1 cellular context compared by ENCODE assay signal in the genomic region with DNA sequence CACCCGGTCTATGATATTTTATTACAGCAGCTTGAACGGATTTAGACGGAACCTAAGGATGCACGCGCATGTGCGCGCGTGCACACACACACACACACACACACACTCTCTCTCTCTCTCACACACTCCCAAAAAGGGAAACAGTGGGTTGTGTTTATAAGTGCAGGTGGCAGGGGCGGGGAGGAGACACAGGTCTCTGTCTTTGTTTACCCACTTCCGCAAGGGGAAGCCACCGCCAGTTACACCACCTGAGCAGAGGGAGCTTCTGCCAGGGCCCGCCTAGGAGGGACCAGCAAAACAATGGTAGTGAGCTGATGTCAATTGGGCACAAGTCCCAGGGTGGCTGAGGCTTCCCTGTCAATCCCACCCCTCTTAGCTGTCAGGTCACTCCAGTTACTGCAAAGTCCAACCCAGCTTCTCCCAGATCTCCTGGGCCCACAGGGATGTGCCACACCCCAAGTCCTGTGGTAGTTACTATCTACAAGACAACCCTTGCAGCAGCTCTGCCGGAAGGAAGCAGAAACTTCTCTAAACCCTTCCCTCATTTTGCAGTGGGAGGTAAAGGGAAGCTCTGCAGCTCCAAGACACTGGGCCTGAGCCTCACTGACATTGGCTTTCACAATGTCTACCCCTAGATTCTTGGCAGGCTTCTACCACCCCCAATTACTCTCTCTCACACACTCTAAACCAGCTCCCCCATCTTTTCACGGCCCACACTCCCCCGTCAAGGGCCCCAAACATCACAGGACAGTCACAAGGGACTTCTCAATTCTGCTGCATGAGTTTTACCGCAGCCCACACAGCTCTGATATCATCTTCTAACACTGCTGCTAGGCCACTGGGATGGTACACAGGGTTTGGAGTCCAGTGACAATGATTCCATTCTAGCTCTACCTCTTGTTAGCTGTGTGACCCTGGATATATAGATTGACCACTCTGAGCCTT.
TF ChIP-seq lines count a peak whose summit lies in the region.

No MANE protein-coding gene starts in this region.

TF ChIP-seq in K562, 482 proteins besides CTCF, POLR2A, EP300 and RAD21 (continued from another document and continues in another):
- TF ChIP-seq, protein P1, sequence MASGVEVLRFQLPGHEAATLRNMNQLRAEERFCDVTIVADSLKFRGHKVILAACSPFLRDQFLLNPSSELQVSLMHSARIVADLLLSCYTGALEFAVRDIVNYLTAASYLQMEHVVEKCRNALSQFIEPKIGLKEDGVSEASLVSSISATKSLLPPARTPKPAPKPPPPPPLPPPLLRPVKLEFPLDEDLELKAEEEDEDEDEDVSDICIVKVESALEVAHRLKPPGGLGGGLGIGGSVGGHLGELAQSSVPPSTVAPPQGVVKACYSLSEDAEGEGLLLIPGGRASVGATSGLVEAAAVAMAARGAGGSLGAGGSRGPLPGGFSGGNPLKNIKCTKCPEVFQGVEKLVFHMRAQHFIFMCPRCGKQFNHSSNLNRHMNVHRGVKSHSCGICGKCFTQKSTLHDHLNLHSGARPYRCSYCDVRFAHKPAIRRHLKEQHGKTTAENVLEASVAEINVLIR (CRISPR knock-in tag; IDR thresholded peaks at IDR 0.05): no peak
- TF ChIP-seq C11orf30 (IDR thresholded peaks at IDR 0.05; ENCODE audit: low read depth) (no peak), NRF1 (conservative IDR thresholded peaks at IDR 0.05 in 1 of 2, IDR thresholded peaks at IDR 0.05 in 1 of 2) (no peak), CAMTA2 (CRISPR knock-in tag; conservative IDR thresholded peaks at IDR 0.05) (no peak), SMARCB1 (IDR thresholded peaks at IDR 0.05; ENCODE audit: insufficient read length, low read depth) (no peak), L3MBTL2 (IDR thresholded peaks at IDR 0.05) (peak; percentile 38; the same call in 1 of the 2 replicates), COPS2 (conservative IDR thresholded peaks at IDR 0.05) (no peak), FIP1L1 (IDR thresholded peaks at IDR 0.05; ENCODE audit: low read depth, low read length, poor library complexity, severe bottlenecking) (no peak), MBD2 (IDR thresholded peaks at IDR 0.05; ENCODE audit: borderline replicate concordance, low read depth) (no peak), KAT7 (CRISPR knock-in tag; IDR thresholded peaks at IDR 0.05; ENCODE audit: borderline replicate concordance) (no peak), DNMT1 (IDR thresholded peaks at IDR 0.05) (no peak; the same call in 1 of the 2 replicates), ARID1B (IDR thresholded peaks at IDR 0.05) (peak; percentile 79), RBBP5 (IDR thresholded peaks at IDR 0.05; ENCODE audit: borderline replicate concordance, insufficient read depth, low read length, poor library complexity, severe bottlenecking) (no peak), ZBED1 (IDR thresholded peaks at IDR 0.05) (no peak), KDM5B (IDR thresholded peaks at IDR 0.05; ENCODE audit: insufficient replicate concordance, low read depth, low read length) (no peak), NR4A1 (CRISPR knock-in tag; IDR thresholded peaks at IDR 0.05) (no peak), NR4A1 (tag; IDR thresholded peaks at IDR 0.05) (0 out of 2 replicates have a peak, but pooled peaks have one; percentile 52), HEY1 (CRISPR knock-in tag; IDR thresholded peaks at IDR 0.05; ENCODE audit: borderline replicate concordance) (no peak), ETS2 (tag; IDR thresholded peaks at IDR 0.05; ENCODE audit: borderline replicate concordance, poor library complexity, severe bottlenecking) (no peak), ZNF696 (CRISPR knock-in tag; conservative IDR thresholded peaks at IDR 0.05) (no peak), CC2D1A (IDR thresholded peaks at IDR 0.05) (0 out of 2 replicates have a peak, but pooled peaks have one; percentile 29), HDGF (IDR thresholded peaks at IDR 0.05) (0 out of 2 replicates have a peak, but pooled peaks have one; percentile 37), FOXK2 (conservative IDR thresholded peaks at IDR 0.05 in 1 of 2, IDR thresholded peaks at IDR 0.05 in 1 of 2; ENCODE audit: low read depth in 2 of 2) (peak; percentile 69 to 74; a peak in 3 of 4 replicates), BHLHE40 (IDR thresholded peaks at IDR 0.05; ENCODE audit: low read length) (peak; percentile 54; the same call in 1 of the 2 replicates), NFRKB (IDR thresholded peaks at IDR 0.05; ENCODE audit: low read depth) (no peak), FOXA1 (IDR thresholded peaks at IDR 0.05; ENCODE audit: borderline replicate concordance) (no peak), KDM1A (IDR thresholded peaks at IDR 0.05) (peak; percentile 69 to 86), NR2F6 (CRISPR knock-in tag; IDR thresholded peaks at IDR 0.05) (no peak), NEUROD1 (IDR thresholded peaks at IDR 0.05; ENCODE audit: borderline replicate concordance, low read depth, low read length, partially characterized antibody) (peak; percentile 59), JUND (IDR thresholded peaks at IDR 0.05; ENCODE audit: borderline replicate concordance, low read depth, low read length) (peak; percentile 66), JUND (tag; IDR thresholded peaks at IDR 0.05; ENCODE audit: borderline replicate concordance, low read depth, low read length) (peak; percentile 64; the same call in 1 of the 3 replicates), ADNP (tag; IDR thresholded peaks at IDR 0.05) (peak; percentile 36; the same call in 1 of the 2 replicates), ZNF274 (IDR thresholded peaks at IDR 0.05; ENCODE audit: borderline replicate concordance, low read depth, low read length) (no peak), IRF2 (CRISPR knock-in tag; IDR thresholded peaks at IDR 0.05) (no peak), TOE1 (IDR thresholded peaks at IDR 0.05; ENCODE audit: borderline replicate concordance) (peak; percentile 80; the same call in 1 of the 2 replicates), TOE1 (CRISPR knock-in tag; IDR thresholded peaks at IDR 0.05; ENCODE audit: borderline replicate concordance, low read depth) (no peak), CTBP1 (IDR thresholded peaks at IDR 0.05; ENCODE audit: borderline replicate concordance) (peak; percentile 82), ZNF24 (IDR thresholded peaks at IDR 0.05) (no peak), ZNF717 (CRISPR knock-in tag; IDR thresholded peaks at IDR 0.05) (no peak), RBM39 (optimal IDR thresholded peaks at IDR 0.05; ENCODE audit: low read depth, low read length) (no peak), POLR2AphosphoS2 (IDR thresholded peaks at IDR 0.05; ENCODE audit: low read length) (no peak)
- TF ChIP-seq, protein P2, sequence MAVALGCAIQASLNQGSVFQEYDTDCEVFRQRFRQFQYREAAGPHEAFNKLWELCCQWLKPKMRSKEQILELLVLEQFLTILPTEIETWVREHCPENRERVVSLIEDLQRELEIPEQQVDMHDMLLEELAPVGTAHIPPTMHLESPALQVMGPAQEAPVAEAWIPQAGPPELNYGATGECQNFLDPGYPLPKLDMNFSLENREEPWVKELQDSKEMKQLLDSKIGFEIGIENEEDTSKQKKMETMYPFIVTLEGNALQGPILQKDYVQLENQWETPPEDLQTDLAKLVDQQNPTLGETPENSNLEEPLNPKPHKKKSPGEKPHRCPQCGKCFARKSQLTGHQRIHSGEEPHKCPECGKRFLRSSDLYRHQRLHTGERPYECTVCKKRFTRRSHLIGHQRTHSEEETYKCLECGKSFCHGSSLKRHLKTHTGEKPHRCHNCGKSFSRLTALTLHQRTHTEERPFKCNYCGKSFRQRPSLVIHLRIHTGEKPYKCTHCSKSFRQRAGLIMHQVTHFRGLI (CRISPR knock-in tag; IDR thresholded peaks at IDR 0.05): no peak; the same call in 1 of the 2 replicates
- TF ChIP-seq, protein P3, sequence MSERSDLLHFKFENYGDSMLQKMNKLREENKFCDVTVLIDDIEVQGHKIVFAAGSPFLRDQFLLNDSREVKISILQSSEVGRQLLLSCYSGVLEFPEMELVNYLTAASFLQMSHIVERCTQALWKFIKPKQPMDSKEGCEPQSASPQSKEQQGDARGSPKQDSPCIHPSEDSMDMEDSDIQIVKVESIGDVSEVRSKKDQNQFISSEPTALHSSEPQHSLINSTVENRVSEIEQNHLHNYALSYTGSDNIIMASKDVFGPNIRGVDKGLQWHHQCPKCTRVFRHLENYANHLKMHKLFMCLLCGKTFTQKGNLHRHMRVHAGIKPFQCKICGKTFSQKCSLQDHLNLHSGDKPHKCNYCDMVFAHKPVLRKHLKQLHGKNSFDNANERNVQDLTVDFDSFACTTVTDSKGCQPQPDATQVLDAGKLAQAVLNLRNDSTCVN (CRISPR knock-in tag; IDR thresholded peaks at IDR 0.05): peak; percentile 76
- TF ChIP-seq, protein P4, sequence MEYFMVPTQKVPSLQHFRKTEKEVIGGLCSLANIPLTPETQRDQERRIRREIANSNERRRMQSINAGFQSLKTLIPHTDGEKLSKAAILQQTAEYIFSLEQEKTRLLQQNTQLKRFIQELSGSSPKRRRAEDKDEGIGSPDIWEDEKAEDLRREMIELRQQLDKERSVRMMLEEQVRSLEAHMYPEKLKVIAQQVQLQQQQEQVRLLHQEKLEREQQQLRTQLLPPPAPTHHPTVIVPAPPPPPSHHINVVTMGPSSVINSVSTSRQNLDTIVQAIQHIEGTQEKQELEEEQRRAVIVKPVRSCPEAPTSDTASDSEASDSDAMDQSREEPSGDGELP (CRISPR knock-in tag; IDR thresholded peaks at IDR 0.05; ENCODE audit: borderline replicate concordance): no peak
- TF ChIP-seq, protein P5, sequence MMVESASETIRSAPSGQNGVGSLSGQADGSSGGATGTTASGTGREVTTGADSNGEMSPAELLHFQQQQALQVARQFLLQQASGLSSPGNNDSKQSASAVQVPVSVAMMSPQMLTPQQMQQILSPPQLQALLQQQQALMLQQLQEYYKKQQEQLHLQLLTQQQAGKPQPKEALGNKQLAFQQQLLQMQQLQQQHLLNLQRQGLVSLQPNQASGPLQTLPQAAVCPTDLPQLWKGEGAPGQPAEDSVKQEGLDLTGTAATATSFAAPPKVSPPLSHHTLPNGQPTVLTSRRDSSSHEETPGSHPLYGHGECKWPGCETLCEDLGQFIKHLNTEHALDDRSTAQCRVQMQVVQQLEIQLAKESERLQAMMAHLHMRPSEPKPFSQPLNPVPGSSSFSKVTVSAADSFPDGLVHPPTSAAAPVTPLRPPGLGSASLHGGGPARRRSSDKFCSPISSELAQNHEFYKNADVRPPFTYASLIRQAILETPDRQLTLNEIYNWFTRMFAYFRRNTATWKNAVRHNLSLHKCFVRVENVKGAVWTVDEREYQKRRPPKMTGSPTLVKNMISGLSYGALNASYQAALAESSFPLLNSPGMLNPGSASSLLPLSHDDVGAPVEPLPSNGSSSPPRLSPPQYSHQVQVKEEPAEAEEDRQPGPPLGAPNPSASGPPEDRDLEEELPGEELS (CRISPR knock-in tag; IDR thresholded peaks at IDR 0.05; ENCODE audit: borderline replicate concordance): no peak
- TF ChIP-seq, protein P6, sequence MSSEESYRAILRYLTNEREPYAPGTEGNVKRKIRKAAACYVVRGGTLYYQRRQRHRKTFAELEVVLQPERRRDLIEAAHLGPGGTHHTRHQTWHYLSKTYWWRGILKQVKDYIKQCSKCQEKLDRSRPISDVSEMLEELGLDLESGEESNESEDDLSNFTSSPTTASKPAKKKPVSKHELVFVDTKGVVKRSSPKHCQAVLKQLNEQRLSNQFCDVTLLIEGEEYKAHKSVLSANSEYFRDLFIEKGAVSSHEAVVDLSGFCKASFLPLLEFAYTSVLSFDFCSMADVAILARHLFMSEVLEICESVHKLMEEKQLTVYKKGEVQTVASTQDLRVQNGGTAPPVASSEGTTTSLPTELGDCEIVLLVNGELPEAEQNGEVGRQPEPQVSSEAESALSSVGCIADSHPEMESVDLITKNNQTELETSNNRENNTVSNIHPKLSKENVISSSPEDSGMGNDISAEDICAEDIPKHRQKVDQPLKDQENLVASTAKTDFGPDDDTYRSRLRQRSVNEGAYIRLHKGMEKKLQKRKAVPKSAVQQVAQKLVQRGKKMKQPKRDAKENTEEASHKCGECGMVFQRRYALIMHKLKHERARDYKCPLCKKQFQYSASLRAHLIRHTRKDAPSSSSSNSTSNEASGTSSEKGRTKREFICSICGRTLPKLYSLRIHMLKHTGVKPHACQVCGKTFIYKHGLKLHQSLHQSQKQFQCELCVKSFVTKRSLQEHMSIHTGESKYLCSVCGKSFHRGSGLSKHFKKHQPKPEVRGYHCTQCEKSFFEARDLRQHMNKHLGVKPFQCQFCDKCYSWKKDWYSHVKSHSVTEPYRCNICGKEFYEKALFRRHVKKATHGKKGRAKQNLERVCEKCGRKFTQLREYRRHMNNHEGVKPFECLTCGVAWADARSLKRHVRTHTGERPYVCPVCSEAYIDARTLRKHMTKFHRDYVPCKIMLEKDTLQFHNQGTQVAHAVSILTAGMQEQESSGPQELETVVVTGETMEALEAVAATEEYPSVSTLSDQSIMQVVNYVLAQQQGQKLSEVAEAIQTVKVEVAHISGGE (CRISPR knock-in tag; IDR thresholded peaks at IDR 0.05): peak in 1 of 3 experiments; percentile 82; a peak in 2 of 6 replicates
- TF ChIP-seq, protein P7, sequence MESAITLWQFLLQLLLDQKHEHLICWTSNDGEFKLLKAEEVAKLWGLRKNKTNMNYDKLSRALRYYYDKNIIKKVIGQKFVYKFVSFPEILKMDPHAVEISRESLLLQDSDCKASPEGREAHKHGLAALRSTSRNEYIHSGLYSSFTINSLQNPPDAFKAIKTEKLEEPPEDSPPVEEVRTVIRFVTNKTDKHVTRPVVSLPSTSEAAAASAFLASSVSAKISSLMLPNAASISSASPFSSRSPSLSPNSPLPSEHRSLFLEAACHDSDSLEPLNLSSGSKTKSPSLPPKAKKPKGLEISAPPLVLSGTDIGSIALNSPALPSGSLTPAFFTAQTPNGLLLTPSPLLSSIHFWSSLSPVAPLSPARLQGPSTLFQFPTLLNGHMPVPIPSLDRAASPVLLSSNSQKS (CRISPR knock-in tag; IDR thresholded peaks at IDR 0.05): no peak
- TF ChIP-seq, protein P8, sequence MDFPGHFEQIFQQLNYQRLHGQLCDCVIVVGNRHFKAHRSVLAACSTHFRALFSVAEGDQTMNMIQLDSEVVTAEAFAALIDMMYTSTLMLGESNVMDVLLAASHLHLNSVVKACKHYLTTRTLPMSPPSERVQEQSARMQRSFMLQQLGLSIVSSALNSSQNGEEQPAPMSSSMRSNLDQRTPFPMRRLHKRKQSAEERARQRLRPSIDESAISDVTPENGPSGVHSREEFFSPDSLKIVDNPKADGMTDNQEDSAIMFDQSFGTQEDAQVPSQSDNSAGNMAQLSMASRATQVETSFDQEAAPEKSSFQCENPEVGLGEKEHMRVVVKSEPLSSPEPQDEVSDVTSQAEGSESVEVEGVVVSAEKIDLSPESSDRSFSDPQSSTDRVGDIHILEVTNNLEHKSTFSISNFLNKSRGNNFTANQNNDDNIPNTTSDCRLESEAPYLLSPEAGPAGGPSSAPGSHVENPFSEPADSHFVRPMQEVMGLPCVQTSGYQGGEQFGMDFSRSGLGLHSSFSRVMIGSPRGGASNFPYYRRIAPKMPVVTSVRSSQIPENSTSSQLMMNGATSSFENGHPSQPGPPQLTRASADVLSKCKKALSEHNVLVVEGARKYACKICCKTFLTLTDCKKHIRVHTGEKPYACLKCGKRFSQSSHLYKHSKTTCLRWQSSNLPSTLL (IDR thresholded peaks at IDR 0.05): no peak
- TF ChIP-seq, protein P9, sequence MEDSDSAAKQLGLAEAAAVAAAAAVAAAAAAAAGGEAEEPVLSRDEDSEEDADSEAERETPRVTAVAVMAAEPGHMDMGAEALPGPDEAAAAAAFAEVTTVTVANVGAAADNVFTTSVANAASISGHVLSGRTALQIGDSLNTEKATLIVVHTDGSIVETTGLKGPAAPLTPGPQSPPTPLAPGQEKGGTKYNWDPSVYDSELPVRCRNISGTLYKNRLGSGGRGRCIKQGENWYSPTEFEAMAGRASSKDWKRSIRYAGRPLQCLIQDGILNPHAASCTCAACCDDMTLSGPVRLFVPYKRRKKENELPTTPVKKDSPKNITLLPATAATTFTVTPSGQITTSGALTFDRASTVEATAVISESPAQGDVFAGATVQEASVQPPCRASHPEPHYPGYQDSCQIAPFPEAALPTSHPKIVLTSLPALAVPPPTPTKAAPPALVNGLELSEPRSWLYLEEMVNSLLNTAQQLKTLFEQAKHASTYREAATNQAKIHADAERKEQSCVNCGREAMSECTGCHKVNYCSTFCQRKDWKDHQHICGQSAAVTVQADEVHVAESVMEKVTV (CRISPR knock-in tag; IDR thresholded peaks at IDR 0.05): 0 out of 2 replicates have a peak, but pooled peaks have one; percentile 22
